Comparison of ENCODE assay signal across 8 cellular contexts in the genomic region with DNA sequence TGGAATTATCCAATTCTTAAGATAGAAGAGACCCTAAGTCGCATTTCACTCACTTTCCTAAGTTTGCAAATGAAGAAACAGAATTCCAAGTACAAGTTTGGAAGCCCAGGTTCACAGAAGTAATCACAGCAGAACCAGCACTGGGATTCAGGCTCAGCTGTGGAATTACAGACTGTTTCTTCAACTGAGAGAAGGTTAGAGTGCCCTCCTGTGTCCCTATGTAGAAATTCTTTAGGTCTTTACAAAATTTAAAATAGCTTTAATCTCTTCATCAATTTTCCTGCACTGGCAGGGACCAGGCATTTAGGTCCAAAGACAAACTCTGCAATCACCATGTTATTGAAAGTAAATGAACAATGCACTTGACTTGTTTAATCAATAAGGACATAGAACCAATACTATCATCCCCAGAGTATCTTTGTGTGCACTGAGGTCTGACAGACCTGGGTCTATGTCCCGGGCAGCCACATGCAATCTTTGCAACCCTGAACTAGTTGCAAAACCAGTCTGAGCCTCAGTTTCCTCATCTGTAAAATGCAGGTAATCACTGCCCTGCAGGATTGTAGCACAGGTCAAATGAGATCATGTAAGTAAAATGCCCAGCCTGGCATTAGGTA. TPM values are rescaled to one million over a fixed set of nuclear protein-coding genes. Genes with fewer than 3 reads are reported as not detected.
DNase-seq lines count a peak whose midpoint lies in the region; ATAC-seq, FAIRE-seq and TF ChIP-seq lines count a peak whose summit lies in the region.

No MANE protein-coding gene starts in this region.

- DNase-seq in AG08395 (ENCODE audit: low spot score) (peak; percentile 68), GM18507 (ENCODE audit: extremely low spot score, insufficient read length, low read depth) (no peak), NCI-H82 (lab: John Stamatoyannopoulos, UW) (peak; percentile 77), colonic mucosa (no peak), T-helper 9 cell (no peak), ureter (ENCODE audit: low spot score) (no peak)
- peak in 6 of 9 donors; percentile 17 to 46 (median 36) for DNase-seq in naive thymus-derived CD4-positive, alpha-beta T cell

- intact Hi-C loops in colonic mucosa (cut with DNase I) = loop anchor here (2.0 kb wide), 1 partner anchor 23 kb away; no protein-coding TSS in a partner anchor
- intact Hi-C loops in naive thymus-derived CD4-positive, alpha-beta T cell (cut with micrococcal nuclease) = loop anchor here (1.0 to 2.0 kb wide), 5 partner anchors 22 to 149 kb away; partner anchors contain the start of gene CD96 (in 1 of the 2)

- no peak overlapping the region for H3K4me3 ChIP-seq in colonic mucosa
- no peak overlapping the region for H3K4me3 ChIP-seq in naive thymus-derived CD4-positive, alpha-beta T cell (ENCODE audit: low read length)

- peak; percentile 76 for FAIRE-seq in GM18507 (lab: Jason Lieb, UNC)

- POLR2A ChIA-PET in naive thymus-derived CD4-positive, alpha-beta T cell (lab: Charles Lee) = interaction anchor here (0.9 to 1.2 kb wide), 3 partner anchors 22 to 614 kb away, joined by 3 to 4 read pairs (median 4); no protein-coding TSS in a partner anchor

- H3K9me3 Mint-ChIP-seq in naive thymus-derived CD4-positive, alpha-beta T cell = no peaks in the 10 kb centered on the region

- no peak overlapping the region for H3K9ac ChIP-seq in colonic mucosa (ENCODE audit: low read depth in 2 of 2, low read length in 2 of 2)

- peaks cover 5 to 66% (median 58%) of the 10 kb centered on the region in 7 donors for H3K4me1 Mint-ChIP-seq in naive thymus-derived CD4-positive, alpha-beta T cell

- H3K4me3 Mint-ChIP-seq in naive thymus-derived CD4-positive, alpha-beta T cell = no peak overlapping the region

- no peaks in the 10 kb centered on the region for H3K36me3 ChIP-seq in colonic mucosa
- no peaks in the 10 kb centered on the region for H3K36me3 ChIP-seq in naive thymus-derived CD4-positive, alpha-beta T cell (ENCODE audit: control insufficient read depth in 2 of 3, insufficient read depth in 3 of 3, low read length in 3 of 3)

- CTCF ChIA-PET in naive thymus-derived CD4-positive, alpha-beta T cell (lab: Charles Lee) = interaction anchor here (0.5 to 2.9 kb wide), 9 partner anchors 10 to 1267 kb away, joined by 3 to 14 read pairs (median 4); no protein-coding TSS in a partner anchor

- H3K27ac Mint-ChIP-seq in naive thymus-derived CD4-positive, alpha-beta T cell = peak overlapping the region in 2 of 9 donors; percentile 38 to 62

- no peak overlapping the region for H3K27ac ChIP-seq in colonic mucosa
- no peak overlapping the region for H3K27ac ChIP-seq in naive thymus-derived CD4-positive, alpha-beta T cell (ENCODE audit: low read depth, low read length)

- no peaks in the 10 kb centered on the region for H3K4me1 ChIP-seq in colonic mucosa
- H3K4me1 ChIP-seq in naive thymus-derived CD4-positive, alpha-beta T cell (ENCODE audit: control insufficient read depth in 2 of 2, insufficient read depth in 2 of 2, low read length in 2 of 2) = peaks cover 5 to 12% of the 10 kb centered on the region in 2 donors

- no peaks in the 10 kb centered on the region for H3K9me3 ChIP-seq in colonic mucosa
- no peaks in the 10 kb centered on the region for H3K9me3 ChIP-seq in naive thymus-derived CD4-positive, alpha-beta T cell (ENCODE audit: control insufficient read depth in 2 of 3, low read length in 3 of 3)

- ATAC-seq in naive thymus-derived CD4-positive, alpha-beta T cell = peak; percentile 64
- no peak for ATAC-seq in HG02970 (IDR thresholded peaks at IDR 0.05; ENCODE audit: low FRiP score, unreplicated experiment)

- no peaks in the 10 kb centered on the region for H3K27me3 Mint-ChIP-seq in naive thymus-derived CD4-positive, alpha-beta T cell

- H3K27me3 ChIP-seq in colonic mucosa = no peaks in the 10 kb centered on the region
- no peaks in the 10 kb centered on the region for H3K27me3 ChIP-seq in naive thymus-derived CD4-positive, alpha-beta T cell (ENCODE audit: control insufficient read depth in 2 of 2, insufficient read depth in 2 of 2, low read length in 2 of 2)

- TF ChIP-seq CTCF in colonic mucosa (IDR thresholded peaks at IDR 0.05) = peak; percentile 14

- H3K36me3 Mint-ChIP-seq in naive thymus-derived CD4-positive, alpha-beta T cell = peaks cover 0 to 14% (median 4%) of the 10 kb centered on the region in 5 donors

RNA-seq across cellular contexts. Expression of gene PLCXD2, which starts 16.9 kb away (rescaled TPM):
- 1 to 10 TPM; 4.2 to 4.9 TPM for total RNA-seq in colonic mucosa
- total RNA-seq in naive thymus-derived CD4-positive, alpha-beta T cell = 10 to 100 TPM in 3 of 5 experiments, 1 to 10 TPM in 2; 8.2 to 18.3 (median 12.3) TPM
- polyA plus RNA-seq in naive thymus-derived CD4-positive, alpha-beta T cell = 1 to 10 TPM; 2.1 to 2.4 TPM
- 29.9 TPM for total RNA-seq in ureter

Comparison
In these comparisons a context has a peak if more than half of its experiments do, and no peak if none do; other contexts are left out.
1. DNase-seq: peak in AG08395 (single experiment), NCI-H82 (single experiment) and naive thymus-derived CD4-positive, alpha-beta T cell (6 of 9); none in GM18507 (single experiment), colonic mucosa (single experiment), T-helper 9 cell (single experiment) and ureter (single experiment).